ENCODE assay signal across 13 cellular contexts in the genomic region with DNA sequence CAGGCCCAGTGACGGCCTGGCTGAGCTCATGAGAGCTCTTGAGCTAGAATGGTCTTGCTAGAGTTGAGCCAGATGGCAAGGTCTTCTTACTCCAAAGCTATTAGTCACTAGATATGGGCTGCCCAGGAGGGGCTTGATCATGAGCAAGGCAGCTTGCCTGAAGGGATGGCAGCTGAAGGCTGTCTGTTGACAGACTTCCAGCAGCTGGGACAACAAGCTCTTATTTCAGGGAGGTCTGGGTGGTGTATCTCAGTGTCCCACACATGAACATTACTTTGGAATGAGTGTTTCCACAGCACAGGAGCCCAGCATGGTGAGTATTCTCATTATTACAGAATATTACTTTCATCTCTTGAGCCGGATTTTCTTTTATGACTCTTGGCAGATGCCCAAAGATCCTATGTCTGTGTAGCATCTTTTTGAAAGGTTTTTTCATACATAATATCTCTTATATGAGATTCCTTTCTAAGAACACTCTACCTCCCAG.
DNase-seq lines count a peak whose midpoint lies in the region; ATAC-seq, FAIRE-seq and TF ChIP-seq lines count a peak whose summit lies in the region.
"Had no signal": no experiment of that assay in that cellular context is flagged by ENCODE, and none has a peak within 500 bp of the region (broad histone marks: within the 10 kb centered on the region; RNA-seq: fewer than 3 reads in every experiment).

No MANE protein-coding gene starts in this region.

- no peaks in the 10 kb centered on the region for H3K9me3 ChIP-seq in A549
- H3K9me3 ChIP-seq in heart right ventricle, result no peaks in the 10 kb centered on the region
- H3K9me3 ChIP-seq: adrenal gland; BLaER1 treated with 17β-estradiol and CSF1 and Interleukin-3, amounts not matched to agents 10 nM and 100 nM had no signal

- no peak for FAIRE-seq in A549 (lab: Jason Lieb, UNC)

- H3K4me3 ChIP-seq in A549, result no peak overlapping the region
- no peak overlapping the region for H3K4me3 ChIP-seq in heart right ventricle
- H3K4me3 ChIP-seq: adrenal gland; BLaER1 treated with 17β-estradiol and CSF1 and Interleukin-3, amounts not matched to agents 10 nM and 100 nM had no signal

- H3K36me3 ChIP-seq in heart right ventricle, result no peaks in the 10 kb centered on the region
- H3K36me3 ChIP-seq: adrenal gland; BLaER1 treated with 17β-estradiol and CSF1 and Interleukin-3, amounts not matched to agents 10 nM and 100 nM had no signal

- H3K4me1 ChIP-seq in A549 (peaks cover 19% of the 10 kb centered on the region; the same call in 2 of the 3 replicates), heart right ventricle (peaks cover 0 to 10% (median 5%) of the 10 kb centered on the region in 9 donors)
- H3K4me1 ChIP-seq: adrenal gland had no signal

- TF ChIP-seq EP300 in A549 (IDR thresholded peaks at IDR 0.05), result 0 out of 5 replicates have a peak, but pooled peaks of 1 of the 2 experiments have one; percentile 20

- CTCF ChIA-PET in A549 (lab: Yijun Ruan, JAX), result interaction anchor here (1.9 to 3.7 kb wide), 2 partner anchors 138 to 602 kb away, joined by 9 to 19 read pairs; no protein-coding TSS in a partner anchor

- TF ChIP-seq CTCF in A549 (IDR thresholded peaks at IDR 0.05), result no peak
- no peak for TF ChIP-seq CTCF in heart right ventricle (IDR thresholded peaks at IDR 0.05)

- H3K4me2 ChIP-seq in A549, result no peak overlapping the region
- H3K4me2 ChIP-seq: BLaER1 treated with 17β-estradiol and CSF1 and Interleukin-3, amounts not matched to agents 10 nM and 100 nM had no signal

- TF ChIP-seq POLR2A in A549 (IDR thresholded peaks at IDR 0.05; ENCODE audit: low read length), result no peak

- 77% methylated on average over 2 of the region's 2 CpGs for WGBS in A549 (ENCODE audit: missing lambda C conversion rate)
- WGBS in heart right ventricle, 2 donors, result 76 to 88% methylated on average over 2 of the region's 2 CpGs

- ATAC-seq in A549, result peak in 1 of 2 experiments; percentile 53; a peak in 2 of 6 replicates
- ATAC-seq in heart right ventricle, result peak in 7 of 8 donors; percentile 39 to 89 (median 71)
- ATAC-seq in HG02884 (IDR thresholded peaks at IDR 0.05; ENCODE audit: unreplicated experiment), result no peak
- no peak for ATAC-seq in GM19395 (IDR thresholded peaks at IDR 0.05; ENCODE audit: unreplicated experiment)
- no peak for ATAC-seq in HG03439 (IDR thresholded peaks at IDR 0.05; ENCODE audit: unreplicated experiment)
- ATAC-seq in GM19328 (IDR thresholded peaks at IDR 0.05; ENCODE audit: unreplicated experiment), result no peak
- ATAC-seq: stimulated activated naive B cell treated with anti-CD40 and anti-IgM and Interleukin-4, amounts not matched to agents 10 μg/mL and 1 μg/mL and 100 μg/mL, for 72 hours had no signal

- no peaks in the 10 kb centered on the region for H3K27me3 ChIP-seq in heart right ventricle
- H3K27me3 ChIP-seq: adrenal gland; BLaER1 treated with 17β-estradiol and CSF1 and Interleukin-3, amounts not matched to agents 10 nM and 100 nM had no signal

- peak overlapping the region in 1 of 2 experiments; percentile 32; a peak in 2 of 6 replicates for H3K27ac ChIP-seq in A549
- no peak overlapping the region for H3K27ac ChIP-seq in heart right ventricle
- H3K27ac ChIP-seq: adrenal gland; BLaER1 treated with 17β-estradiol and CSF1 and Interleukin-3, amounts not matched to agents 10 nM and 100 nM had no signal

- peak in 1 of 2 experiments; percentile 17 for DNase-seq in A549 (ENCODE audit: low read depth in 1 of 2, low spot score in 1 of 2)
- DNase-seq in HS-27A (ENCODE audit: low read depth), result peak; percentile 78
- DNase-seq in SHP77 treated with DMSO at 0.1 percent for 48 hours (lab: John Stamatoyannopoulos, UW), result peak; percentile 90
- peak in 1 of 2 donors; percentile 13 for DNase-seq in heart right ventricle
- DNase-seq: activated CD4-positive, alpha-beta T cell treated with anti-CD3 and anti-CD28 coated beads, Interleukin-2, amount 50 U/mL, for 4 hours; GOT3; stimulated activated naive B cell treated with anti-CD40 and anti-IgM and Interleukin-4, amounts not matched to agents 10 μg/mL and 1 μg/mL and 100 μg/mL, for 72 hours had no signal

- intact Hi-C loops in heart right ventricle (cut with DNase I), result no loop called here

- POLR2A ChIA-PET in A549 (lab: Yijun Ruan, JAX), result interaction anchor here (0.9 kb wide), 1 partner anchor 601 kb away, joined by 3 read pairs; no protein-coding TSS in a partner anchor

- TF ChIP-seq RAD21 in A549 (conservative IDR thresholded peaks at IDR 0.05 in 1 of 2, IDR thresholded peaks at IDR 0.05 in 1 of 2), result no peak

TF ChIP-seq in A549, 52 proteins besides CTCF, POLR2A, EP300 and RAD21:
- TF ChIP-seq FOSL2 (IDR thresholded peaks at IDR 0.05), result peak; percentile 40; the same call in 1 of the 2 replicates
- TF ChIP-seq FOSL2 (CRISPR knock-in tag; IDR thresholded peaks at IDR 0.05), result no peak
- TF ChIP-seq HOXB5 (CRISPR knock-in tag; IDR thresholded peaks at IDR 0.05), result no peak

Comparison
In these comparisons a context has a peak if more than half of its experiments do, and no peak if none do; other contexts are left out.
1. ATAC-seq: peak in heart right ventricle (7 of 8); none in HG02884 (single experiment), GM19395 (single experiment), HG03439 (single experiment) and GM19328 (single experiment).